ENCODE assay signal across 16 cellular contexts in genomic region chr5:10374623-10375022, GRCh38. TPM values are rescaled to one million over a fixed set of nuclear protein-coding genes. Genes with fewer than 3 reads are reported as not detected.
DNase-seq lines count a peak whose midpoint lies in the region; ATAC-seq and TF ChIP-seq lines count a peak whose summit lies in the region.
"Had no signal": no experiment of that assay in that cellular context is flagged by ENCODE, and none has a peak within 500 bp of the region (broad histone marks: within the 10 kb centered on the region; RNA-seq: fewer than 3 reads in every experiment).

No MANE protein-coding gene starts in this region.

- POLR2A ChIA-PET in CD4-positive, alpha-beta T cell (lab: Charles Lee): no interaction called here

- H3K27me3 ChIP-seq in CD4-positive, alpha-beta T cell (ENCODE audit: control insufficient read depth, insufficient read depth, low read length): no peaks in the 10 kb centered on the region
- no peaks in the 10 kb centered on the region for H3K27me3 ChIP-seq in esophagus muscularis mucosa
- H3K27me3 ChIP-seq: tibial artery had no signal

- no peak overlapping the region for H3K27ac ChIP-seq in CD4-positive, alpha-beta T cell (ENCODE audit: low read depth, low read length)
- H3K27ac ChIP-seq in KOPT-K1 (ENCODE audit: low read depth, low read length, poor library complexity, severe bottlenecking) (peak overlapping the region; percentile 51), esophagus muscularis mucosa (replicated peaks in 1 of 4) (no peak overlapping the region)
- H3K27ac ChIP-seq: tibial artery had no signal

- DNase-seq in CD4-positive, alpha-beta T cell: no peak
- DNase-seq in glutamatergic neuron (no peak), esophagus muscularis mucosa (ENCODE audit: extremely low spot score) (no peak), midbrain (lab: John Stamatoyannopoulos, UW) (no peak)
- DNase-seq: activated CD4-positive, alpha-beta T cell treated with anti-CD3 and anti-CD28 coated beads for 4 hours; NCI-H1048; NCI-H2171; right cardiac atrium; stimulated activated CD4-positive, alpha-beta T cell treated with anti-CD3 and anti-CD28 coated beads, Interleukin-1b, Interleukin-23, amount 100 ng/mL, for 48 hours; T-helper 9 cell; tibial artery had no signal

- no peak for TF ChIP-seq CTCF in CD4-positive, alpha-beta T cell (IDR thresholded peaks at IDR 0.05)
- TF ChIP-seq CTCF in glutamatergic neuron (IDR thresholded peaks at IDR 0.05; ENCODE audit: partially characterized antibody, unreplicated experiment): no peak
- no peak for TF ChIP-seq CTCF in esophagus muscularis mucosa (IDR thresholded peaks at IDR 0.05)

- peak overlapping the region; percentile 59 for H3K27ac Mint-ChIP-seq in CD4-positive, alpha-beta T cell
- peak overlapping the region; percentile 69 for H3K27ac Mint-ChIP-seq in glutamatergic neuron (ENCODE audit: unreplicated experiment)
- H3K27ac Mint-ChIP-seq: IgD-negative memory B cell had no signal

- H3K27me3 Mint-ChIP-seq in CD4-positive, alpha-beta T cell: no peaks in the 10 kb centered on the region
- H3K27me3 Mint-ChIP-seq in glutamatergic neuron (ENCODE audit: unreplicated experiment): peaks cover 7% of the 10 kb centered on the region
- H3K27me3 Mint-ChIP-seq: IgD-negative memory B cell had no signal

- 68% methylated on average over 3 of the region's 3 CpGs for WGBS in esophagus muscularis mucosa

- no peaks in the 10 kb centered on the region for H3K9me3 Mint-ChIP-seq in CD4-positive, alpha-beta T cell
- H3K9me3 Mint-ChIP-seq in glutamatergic neuron (ENCODE audit: unreplicated experiment): peaks cover 5% of the 10 kb centered on the region
- H3K9me3 Mint-ChIP-seq: IgD-negative memory B cell had no signal

- peaks cover 11% of the 10 kb centered on the region for H3K36me3 ChIP-seq in KOPT-K1 (ENCODE audit: insufficient read depth, low read length)
- peaks cover 0 to 17% (median 4%) of the 10 kb centered on the region in 4 donors for H3K36me3 ChIP-seq in esophagus muscularis mucosa

- peaks cover 83% of the 10 kb centered on the region for H3K4me1 Mint-ChIP-seq in CD4-positive, alpha-beta T cell (ENCODE audit: low read depth)
- peaks cover 33% of the 10 kb centered on the region for H3K4me1 Mint-ChIP-seq in glutamatergic neuron (ENCODE audit: low read depth, unreplicated experiment)

- H3K4me3 ChIP-seq in esophagus muscularis mucosa: no peak overlapping the region
- H3K4me3 ChIP-seq: tibial artery had no signal

- H3K36me3 Mint-ChIP-seq in CD4-positive, alpha-beta T cell (ENCODE audit: low read depth): peaks cover 50% of the 10 kb centered on the region
- no peaks in the 10 kb centered on the region for H3K36me3 Mint-ChIP-seq in glutamatergic neuron (ENCODE audit: unreplicated experiment)
- H3K36me3 Mint-ChIP-seq: IgD-negative memory B cell had no signal

- intact Hi-C loops in CD4-positive, alpha-beta T cell (cut with DNase I, micrococcal nuclease): no loop called here
- intact Hi-C loops in esophagus muscularis mucosa (cut with DNase I): no loop called here

- H3K4me3 Mint-ChIP-seq in CD4-positive, alpha-beta T cell: peak overlapping the region; percentile 0
- H3K4me3 Mint-ChIP-seq in glutamatergic neuron (ENCODE audit: unreplicated experiment): no peak overlapping the region
- H3K4me3 Mint-ChIP-seq: IgD-negative memory B cell had no signal

- no peak for TF ChIP-seq EP300 in esophagus muscularis mucosa (IDR thresholded peaks at IDR 0.05)

- H3K9me3 ChIP-seq in CD4-positive, alpha-beta T cell (ENCODE audit: control insufficient read depth, low read length): no peaks in the 10 kb centered on the region
- H3K9me3 ChIP-seq in KOPT-K1 (ENCODE audit: insufficient read depth, low read length, poor library complexity, severe bottlenecking): peaks cover 7% of the 10 kb centered on the region
- H3K9me3 ChIP-seq in esophagus muscularis mucosa: no peaks in the 10 kb centered on the region
- H3K9me3 ChIP-seq: tibial artery had no signal

- peaks cover 47 to 89% (median 84%) of the 10 kb centered on the region in 4 donors for H3K4me1 ChIP-seq in esophagus muscularis mucosa

- CTCF ChIA-PET in CD4-positive, alpha-beta T cell (lab: Charles Lee): interaction anchor here (1.3 kb wide), 1 partner anchor 91 kb away, joined by 3 read pairs; no protein-coding TSS in a partner anchor

- no peak for TF ChIP-seq POLR2A in esophagus muscularis mucosa (IDR thresholded peaks at IDR 0.05; ENCODE audit: low read depth)

- no peak for ATAC-seq in CD4-positive, alpha-beta T cell (ENCODE audit: poor library complexity)
- ATAC-seq in GM19324 (IDR thresholded peaks at IDR 0.05; ENCODE audit: low FRiP score, unreplicated experiment) (peak; percentile 75), GM21423 (IDR thresholded peaks at IDR 0.05; ENCODE audit: unreplicated experiment) (no peak), GM19452 (IDR thresholded peaks at IDR 0.05; ENCODE audit: unreplicated experiment) (no peak)
- ATAC-seq: right cardiac atrium had no signal

RNA-seq across cellular contexts. Expression of gene MARCHF6, which starts 21.1 kb away (rescaled TPM):
- 100 to 1,000 TPM; 176 to 182 TPM for total RNA-seq in CD4-positive, alpha-beta T cell
- total RNA-seq in glutamatergic neuron (ENCODE audit: unreplicated experiment): 245 TPM
- 100 to 1,000 TPM in 1 of 4 donors, 10 to 100 TPM in 3; 76.5 to 121 (median 92.9) TPM for total RNA-seq in esophagus muscularis mucosa
